In genomic region chr10:58244242-58244641, GRCh38 we compare ENCODE assay signal across 7 cellular contexts. TPM values are rescaled to one million over a fixed set of nuclear protein-coding genes. Genes with fewer than 3 reads are reported as not detected.
DNase-seq lines count a peak whose midpoint lies in the region; ATAC-seq, FAIRE-seq and TF ChIP-seq lines count a peak whose summit lies in the region.
"Not testable (repeated sequence)": the region's sequence is repeated elsewhere in the genome, so short reads cannot be mapped to it uniquely, and the experiment has no call there.

No MANE protein-coding gene starts in this region.

- not testable (repeated sequence) for H2AFZ ChIP-seq in K562 (ENCODE audit: low read depth, low read length); HepG2 (ENCODE audit: low read length)

- H2AK5ac ChIP-seq in mesendoderm (ENCODE audit: low read length) = not testable (repeated sequence)

- H3K9me3 ChIP-seq in A549; HEK293 (ENCODE audit: control insufficient read depth, insufficient read depth, low read depth, low read length); K562 (replicated peaks; ENCODE audit: control insufficient read depth, insufficient read depth, low read depth, low read length); HepG2 (ENCODE audit: low read length): not testable (repeated sequence)

- not testable (repeated sequence) for H3K4ac ChIP-seq in mesendoderm (ENCODE audit: low read depth, low read length)

- not testable (repeated sequence) for H2BK5ac ChIP-seq in mesendoderm (ENCODE audit: low read length)

- in situ Hi-C loops in K562 (cut with MboI); HepG2 (cut with HindIII; ENCODE audit: extremely low pct_ligation_motif_present, low pct_unique_long_range_greater_than_20kb): not testable (repeated sequence)

- not testable (repeated sequence) for H4K5ac ChIP-seq in mesendoderm (ENCODE audit: low read length)

- peaks cover 24% of the 10 kb centered on the region for H3K36me3 Mint-ChIP-seq in glutamatergic neuron (ENCODE audit: unreplicated experiment)

- CTCF ChIA-PET in A549 (lab: Yijun Ruan, JAX); HEK293 (lab: Yijun Ruan, JAX); K562 (lab: Yijun Ruan, JAX; ENCODE audit: low intra/inter-chr PET ratio); HepG2 (lab: Yijun Ruan, JAX; ENCODE audit: low intra/inter-chr PET ratio, low total read pairs): not testable (repeated sequence)

- peak overlapping the region; percentile 64 to 76 for H3K27ac ChIP-seq in A549
- H3K27ac ChIP-seq in HEK293 (ENCODE audit: extremely low read depth, low read depth, low read length); K562 (ENCODE audit: extremely low read depth, low read depth, low read length); HepG2 (ENCODE audit: extremely low read length, insufficient read depth, low read length); mesendoderm (ENCODE audit: low read depth, low read length): not testable (repeated sequence)

- not testable (repeated sequence) for H3K56ac ChIP-seq in mesendoderm (ENCODE audit: low read length)

- not testable (repeated sequence) for ATAC-seq in A549, K562, HepG2

- intact Hi-C loops in K562 (cut with micrococcal nuclease); HepG2 (cut with micrococcal nuclease; ENCODE audit: unreplicated experiment): not testable (repeated sequence)

- not testable (repeated sequence) for H3K27me3 Mint-ChIP-seq in glutamatergic neuron (ENCODE audit: unreplicated experiment)

- not testable (repeated sequence) for H3K9me1 ChIP-seq in K562 (ENCODE audit: control insufficient read depth, insufficient read depth, low read length)

- H3K4me1 ChIP-seq in A549 = peaks cover 38% of the 10 kb centered on the region
- H3K4me1 ChIP-seq in HEK293 (ENCODE audit: control insufficient read depth, insufficient read depth, low read length); K562 (replicated peaks in 1 of 2; ENCODE audit: control insufficient read depth in 2 of 2, insufficient read depth in 2 of 2, low read length in 2 of 2); mesendoderm (ENCODE audit: control insufficient read depth, low read depth, low read length): not testable (repeated sequence)
- peaks cover 41% of the 10 kb centered on the region for H3K4me1 ChIP-seq in HepG2 (ENCODE audit: insufficient read depth, low read length)

- not testable (repeated sequence) for H3K9me3 Mint-ChIP-seq in glutamatergic neuron (ENCODE audit: unreplicated experiment)

- not testable (repeated sequence) for H3K79me1 ChIP-seq in mesendoderm (ENCODE audit: low read length)

- H3K4me2 ChIP-seq in A549 = peak overlapping the region; percentile 43; the same call in 1 of the 3 replicates
- H3K4me2 ChIP-seq in K562 (ENCODE audit: insufficient read depth, low read length); HepG2 (ENCODE audit: low read depth, low read length); mesendoderm (ENCODE audit: low read length): not testable (repeated sequence)

- not testable (repeated sequence) for TF ChIP-seq CTCF in A549 (IDR thresholded peaks at IDR 0.05); HEK293 (tag by site-specific recombination; IDR thresholded peaks at IDR 0.05); K562 (IDR thresholded peaks at IDR 0.05 in 2 of 3, conservative IDR thresholded peaks at IDR 0.05 in 1 of 3; ENCODE audit: insufficient read depth in 2 of 3, low read depth in 1 of 3, low read length in 3 of 3); glutamatergic neuron (IDR thresholded peaks at IDR 0.05; ENCODE audit: partially characterized antibody, unreplicated experiment); HepG2 (CRISPR knock-in tag; IDR thresholded peaks at IDR 0.05)

- DNase-seq in A549 (ENCODE audit: low read depth in 1 of 2, low spot score in 1 of 2); K562 (ENCODE audit: extremely low read depth in 1 of 4, low spot score in 3 of 4); HepG2 (ENCODE audit: low spot score): not testable (repeated sequence)
- DNase-seq in activated gamma-delta T cell (lab: John Stamatoyannopoulos, UW) = peak; percentile 9
- peak; percentile 32 for DNase-seq in glutamatergic neuron
- peak; percentile 23 for DNase-seq in mesendoderm

- H3K36me3 ChIP-seq in HEK293 (ENCODE audit: control insufficient read depth in 2 of 2, insufficient read depth in 1 of 2, low read length in 2 of 2); K562 (ENCODE audit: control insufficient read depth, insufficient read depth, low read length); HepG2 (replicated peaks in 1 of 2; ENCODE audit: control insufficient read depth in 1 of 2, insufficient read depth in 2 of 2, low read length in 2 of 2); mesendoderm (ENCODE audit: control insufficient read depth, insufficient read depth, low read length): not testable (repeated sequence)

- POLR2A ChIA-PET in A549 (lab: Yijun Ruan, JAX); HEK293 (lab: Yijun Ruan, JAX); K562 (lab: Yijun Ruan, JAX); HepG2 (lab: Yijun Ruan, JAX): not testable (repeated sequence)

- TF ChIP-seq RAD21 in A549 (conservative IDR thresholded peaks at IDR 0.05 in 1 of 2, IDR thresholded peaks at IDR 0.05 in 1 of 2); K562 (CRISPR knock-in tag; conservative IDR thresholded peaks at IDR 0.05 in 1 of 2, IDR thresholded peaks at IDR 0.05 in 1 of 2); HepG2 (CRISPR knock-in tag; IDR thresholded peaks at IDR 0.05): not testable (repeated sequence)

- not testable (repeated sequence) for H3K4me3 ChIP-seq in A549; HEK293 (ENCODE audit: low read depth, low read length); K562; HepG2 (replicated peaks in 1 of 3; ENCODE audit: insufficient read depth in 1 of 3, low read depth in 2 of 3, low read length in 3 of 3); mesendoderm (ENCODE audit: low read length)

- H3K4me1 Mint-ChIP-seq in glutamatergic neuron (ENCODE audit: low read depth, unreplicated experiment) = not testable (repeated sequence)

- not testable (repeated sequence) for H2BK120ac ChIP-seq in mesendoderm (ENCODE audit: low read depth, low read length)

- not testable (repeated sequence) for TF ChIP-seq POLR2A in A549 (IDR thresholded peaks at IDR 0.05; ENCODE audit: low read length); K562 (conservative IDR thresholded peaks at IDR 0.05); HepG2 (IDR thresholded peaks at IDR 0.05; ENCODE audit: insufficient read depth in 1 of 2, low read depth in 2 of 2, low read length in 2 of 2)

- not testable (repeated sequence) for H3K9ac ChIP-seq in K562 (ENCODE audit: insufficient read depth in 1 of 2, low read depth in 2 of 2, low read length in 2 of 2); HepG2 (ENCODE audit: insufficient read depth, low read depth, low read length); mesendoderm (ENCODE audit: low read length)

- H3K27me3 ChIP-seq in K562 (ENCODE audit: control insufficient read depth in 2 of 2, insufficient read depth in 2 of 2, low read length in 2 of 2); HepG2 (ENCODE audit: control insufficient read depth in 1 of 2, insufficient read depth in 2 of 2, low read length in 2 of 2); mesendoderm (ENCODE audit: insufficient read depth, low read length, poor library complexity): not testable (repeated sequence)

- H3K27ac Mint-ChIP-seq in glutamatergic neuron (ENCODE audit: unreplicated experiment) = peak overlapping the region; percentile 14

- BruUV-seq in K562 (replicated peaks; lab: Mats Ljungman, UMichigan); HepG2 (replicated peaks; lab: Mats Ljungman, UMichigan): not testable (repeated sequence)

- not testable (repeated sequence) for H4K20me1 ChIP-seq in K562 (replicated peaks; ENCODE audit: control insufficient read depth, insufficient read depth, low read length); HepG2 (ENCODE audit: insufficient read depth, low read length)

- not testable (repeated sequence) for H3K18ac ChIP-seq in mesendoderm (ENCODE audit: low read length)

- H3K79me2 ChIP-seq in K562 (ENCODE audit: control insufficient read depth, insufficient read depth, low read length) = peaks cover 12% of the 10 kb centered on the region
- peaks cover 20% of the 10 kb centered on the region for H3K79me2 ChIP-seq in HepG2 (ENCODE audit: insufficient read depth, low read length)
- not testable (repeated sequence) for H3K79me2 ChIP-seq in mesendoderm (ENCODE audit: control insufficient read depth, insufficient read depth, low read length)

- H4K8ac ChIP-seq in mesendoderm (ENCODE audit: low read depth, low read length) = not testable (repeated sequence)

- H2BK15ac ChIP-seq in mesendoderm (replicated peaks; ENCODE audit: low read depth) = not testable (repeated sequence)

- H3K4me3 Mint-ChIP-seq in glutamatergic neuron (ENCODE audit: unreplicated experiment) = not testable (repeated sequence)

- not testable (repeated sequence) for TF ChIP-seq EP300 in A549 (IDR thresholded peaks at IDR 0.05); K562 (IDR thresholded peaks at IDR 0.05; ENCODE audit: low read length); HepG2 (IDR thresholded peaks at IDR 0.05; ENCODE audit: low read depth in 2 of 2, low read length in 2 of 2); HepG2 (CRISPR knock-in tag; IDR thresholded peaks at IDR 0.05; ENCODE audit: borderline replicate concordance)

- 88% methylated on average over 15 of the region's 28 CpGs for WGBS in A549 (ENCODE audit: missing lambda C conversion rate)
- 94% methylated on average over 17 of the region's 28 CpGs for WGBS in K562 (ENCODE audit: insufficient coverage, low coverage, missing lambda C conversion rate)
- WGBS in HepG2 (ENCODE audit: low lambda C conversion rate) = 96% methylated on average over 11 of the region's 28 CpGs
- no CpG with 5 or more reads among the region's 28 CpGs for WGBS in mesendoderm (ENCODE audit: extremely low coverage, insufficient coverage, low lambda C conversion rate)

- FAIRE-seq in A549 (lab: Jason Lieb, UNC); K562 (lab: Jason Lieb, UNC); HepG2 (lab: Jason Lieb, UNC): not testable (repeated sequence)

- H3K23ac ChIP-seq in mesendoderm (ENCODE audit: low read length) = not testable (repeated sequence)

RNA-seq across cellular contexts. Expression of gene IPMK, which starts 23.5 kb away (rescaled TPM):
- polyA plus RNA-seq in A549 (2011; rRNA removed) (3.7 and 5.6 TPM in 2 replicates), A549 (2017; fragmentation: RNase III; extraction: RNeasy Plus Mini Kit Qiagen cat#74134 plus additional on column Dnase treatment) (2.9 to 3.2 TPM (median 3.0 TPM) in 3 replicates), K562 (2011; rRNA removed) (1.7 and 2.7 TPM in 2 replicates), K562 (2014; fragmentation: Illumina TruSeq; extraction: Trizol) (2.6 and 2.8 TPM in 2 replicates), K562 (2014; fragmentation: Nextera tagmentation; extraction: Ambion mirVana) (1 to 10 TPM in 1 of 2 experiments, under 1 TPM in 1; 0.98 to 1.6 TPM), K562 (2014; rRNA removed) (1.4 and 1.6 TPM in 2 replicates), HepG2 (2011; rRNA removed) (1.9 and 2.7 TPM in 2 replicates)
- 0.59 and 0.74 TPM in 2 replicates for polyA plus RNA-seq in A549 (2012; cell fraction: cytosol; rRNA removed)
- polyA plus RNA-seq in A549 (2012; cell fraction: nucleus; rRNA removed) = 0.37 and 0.65 TPM in 2 replicates
- 2.1 and 2.7 TPM in 2 replicates for polyA minus RNA-seq in A549 (2011; rRNA and poly(A)+ RNA removed)
- total RNA-seq in K562 (2011; cell fraction: chromatin; rRNA removed; ENCODE audit: low replicate concordance) = 1.6 and 5.9 TPM in 2 replicates
- total RNA-seq in K562 (2011; cell fraction: nucleolus; rRNA removed) = 0.83 and 1.6 TPM in 2 replicates
- total RNA-seq in K562 (2011; cell fraction: nucleoplasm; rRNA removed) = 2.6 and 3.9 TPM in 2 replicates
- total RNA-seq in K562 (2014; rRNA removed) (2.5 and 2.6 TPM in 2 replicates), K562 (2014; rRNA removed; fragmentation: Illumina TruSeq; extraction: Trizol) (4.2 and 4.9 TPM in 2 replicates), K562 (2015; rRNA removed; fragmentation: Illumina TruSeq; extraction: Trizol) (4.4 and 4.8 TPM in 2 replicates), K562 (2021) (3.5 and 3.6 TPM in 2 replicates), glutamatergic neuron (ENCODE audit: unreplicated experiment) (7.6 TPM), HepG2 (2016; rRNA removed; fragmentation: Illumina TruSeq; extraction: Trizol) (3.9 and 5.4 TPM in 2 replicates)
- 0.60 and 0.78 TPM in 2 replicates for polyA plus RNA-seq in K562 (2011; cell fraction: cytosol; rRNA removed)
- 0.82 and 1.0 TPM in 2 replicates for polyA plus RNA-seq in K562 (2011; cell fraction: nucleus; rRNA removed)
- polyA plus RNA-seq in K562 (2012) = 2.3 TPM in 2 replicates
- 4.7 TPM in 2 replicates for polyA minus RNA-seq in K562 (2011; rRNA and poly(A)+ RNA removed)
- 2.0 and 2.2 TPM in 2 replicates for polyA minus RNA-seq in K562 (2011; cell fraction: cytosol; rRNA and poly(A)+ RNA removed)
- 3.1 and 4.3 TPM in 2 replicates for polyA minus RNA-seq in K562 (2011; cell fraction: nucleus; rRNA and poly(A)+ RNA removed)
- 0.44 and 0.51 TPM in 2 replicates for total RNA-seq in HepG2 (2016; cell fraction: cytosol; rRNA removed; fragmentation: Illumina TruSeq; extraction: Trizol; ENCODE audit: low read depth)
- total RNA-seq in HepG2 (2016; cell fraction: insoluble cytoplasmic fraction; rRNA removed; fragmentation: Illumina TruSeq; extraction: Trizol) = 3.8 and 5.4 TPM in 2 replicates
- total RNA-seq in HepG2 (2016; cell fraction: membrane; rRNA removed; fragmentation: Illumina TruSeq; extraction: Trizol) = 2.6 and 2.8 TPM in 2 replicates
- 3.9 and 4.0 TPM in 2 replicates for total RNA-seq in HepG2 (2016; cell fraction: nucleus; rRNA removed; fragmentation: Illumina TruSeq; extraction: Trizol)
- polyA plus RNA-seq in HepG2 (2011; cell fraction: cytosol; rRNA removed) = 0.94 and 1.5 TPM in 2 replicates
- 1.1 and 1.4 TPM in 2 replicates for polyA plus RNA-seq in HepG2 (2011; cell fraction: nucleus; rRNA removed)
- polyA plus RNA-seq in HepG2 (2012) = 4.4 and 4.5 TPM in 2 replicates
- polyA plus RNA-seq in HepG2 (2016; cell fraction: cytosol; fragmentation: Illumina TruSeq; extraction: Trizol; ENCODE audit: low read depth) = 0.15 and 0.28 TPM in 2 replicates
- polyA plus RNA-seq in HepG2 (2016; cell fraction: insoluble cytoplasmic fraction; fragmentation: Illumina TruSeq; extraction: Trizol; ENCODE audit: low read depth) = 5.5 and 5.6 TPM in 2 replicates
- 1.2 and 1.3 TPM in 2 replicates for polyA plus RNA-seq in HepG2 (2016; cell fraction: membrane; fragmentation: Illumina TruSeq; extraction: Trizol; ENCODE audit: low read depth)
- 4.1 TPM in 2 replicates for polyA plus RNA-seq in HepG2 (2016; cell fraction: nucleus; fragmentation: Illumina TruSeq; extraction: Trizol; ENCODE audit: insufficient read depth, low read depth)
- polyA minus RNA-seq in HepG2 (2011; rRNA and poly(A)+ RNA removed; ENCODE audit: low replicate concordance) = 1.8 and 2.6 TPM in 2 replicates
- polyA minus RNA-seq in HepG2 (2011; cell fraction: cytosol; rRNA and poly(A)+ RNA removed) = 5.4 and 6.8 TPM in 2 replicates
- polyA minus RNA-seq in HepG2 (2011; cell fraction: nucleus; rRNA and poly(A)+ RNA removed) = 11.6 and 14.8 TPM in 2 replicates
- polyA plus RNA-seq in mesendoderm (2013, experiment 1 of 2) = 8.0 TPM
- 8.3 TPM for polyA plus RNA-seq in mesendoderm (2013, experiment 2 of 2)

RNA-seq across cellular contexts. Expression of gene CISD1, which starts 24.7 kb away (rescaled TPM):
- 102 and 111 TPM in 2 replicates for polyA plus RNA-seq in A549 (2011; rRNA removed)
- polyA plus RNA-seq in A549 (2012; cell fraction: cytosol; rRNA removed) = 22.7 and 26.3 TPM in 2 replicates
- polyA plus RNA-seq in A549 (2012; cell fraction: nucleus; rRNA removed) = 5.6 and 7.2 TPM in 2 replicates
- polyA plus RNA-seq in A549 (2017; fragmentation: RNase III; extraction: RNeasy Plus Mini Kit Qiagen cat#74134 plus additional on column Dnase treatment) = 43.5 to 48.6 TPM (median 48.1 TPM) in 3 replicates
- polyA minus RNA-seq in A549 (2011; rRNA and poly(A)+ RNA removed) = 3.9 and 7.8 TPM in 2 replicates
- 8.9 and 14.9 TPM in 2 replicates for total RNA-seq in K562 (2011; cell fraction: chromatin; rRNA removed; ENCODE audit: low replicate concordance)
- total RNA-seq in K562 (2011; cell fraction: nucleolus; rRNA removed) = 8.4 and 9.3 TPM in 2 replicates
- 10.0 and 15.1 TPM in 2 replicates for total RNA-seq in K562 (2011; cell fraction: nucleoplasm; rRNA removed)
- 35.8 and 42.3 TPM in 2 replicates for total RNA-seq in K562 (2014; rRNA removed)
- 118 and 129 TPM in 2 replicates for total RNA-seq in K562 (2014; rRNA removed; fragmentation: Illumina TruSeq; extraction: Trizol)
- total RNA-seq in K562 (2015; rRNA removed; fragmentation: Illumina TruSeq; extraction: Trizol) = 115 and 129 TPM in 2 replicates
- total RNA-seq in K562 (2021) = 82.7 and 97.1 TPM in 2 replicates
- polyA plus RNA-seq in K562 (2011; rRNA removed) = 108 and 156 TPM in 2 replicates
- 21.2 and 32.9 TPM in 2 replicates for polyA plus RNA-seq in K562 (2011; cell fraction: cytosol; rRNA removed)
- polyA plus RNA-seq in K562 (2011; cell fraction: nucleus; rRNA removed) = 17.1 and 32.1 TPM in 2 replicates
- polyA plus RNA-seq in K562 (2012) = 51.7 and 82.4 TPM in 2 replicates
- 102 and 115 TPM in 2 replicates for polyA plus RNA-seq in K562 (2014; fragmentation: Illumina TruSeq; extraction: Trizol)
- polyA plus RNA-seq in K562 (2014; fragmentation: Nextera tagmentation; extraction: Ambion mirVana) = 100 to 1,000 TPM; 308 to 342 TPM
- polyA plus RNA-seq in K562 (2014; rRNA removed) = 68.1 and 71.0 TPM in 2 replicates
- polyA minus RNA-seq in K562 (2011; rRNA and poly(A)+ RNA removed) = 36.3 and 44.9 TPM in 2 replicates
- 8.9 and 24.4 TPM in 2 replicates for polyA minus RNA-seq in K562 (2011; cell fraction: cytosol; rRNA and poly(A)+ RNA removed)
- polyA minus RNA-seq in K562 (2011; cell fraction: nucleus; rRNA and poly(A)+ RNA removed) = 6.5 and 8.2 TPM in 2 replicates
- total RNA-seq in glutamatergic neuron (ENCODE audit: unreplicated experiment) = 29.3 TPM
- total RNA-seq in HepG2 (2016; rRNA removed; fragmentation: Illumina TruSeq; extraction: Trizol) = 78.9 and 92.2 TPM in 2 replicates
- total RNA-seq in HepG2 (2016; cell fraction: cytosol; rRNA removed; fragmentation: Illumina TruSeq; extraction: Trizol; ENCODE audit: low read depth) = 24.2 and 29.9 TPM in 2 replicates
- 81.7 and 106 TPM in 2 replicates for total RNA-seq in HepG2 (2016; cell fraction: insoluble cytoplasmic fraction; rRNA removed; fragmentation: Illumina TruSeq; extraction: Trizol)
- 26.8 and 29.2 TPM in 2 replicates for total RNA-seq in HepG2 (2016; cell fraction: membrane; rRNA removed; fragmentation: Illumina TruSeq; extraction: Trizol)
- 48.4 and 50.8 TPM in 2 replicates for total RNA-seq in HepG2 (2016; cell fraction: nucleus; rRNA removed; fragmentation: Illumina TruSeq; extraction: Trizol)
- 47.8 and 63.4 TPM in 2 replicates for polyA plus RNA-seq in HepG2 (2011; rRNA removed)
- polyA plus RNA-seq in HepG2 (2011; cell fraction: cytosol; rRNA removed) = 18.1 and 27.8 TPM in 2 replicates
- 5.2 and 8.2 TPM in 2 replicates for polyA plus RNA-seq in HepG2 (2011; cell fraction: nucleus; rRNA removed)
- polyA plus RNA-seq in HepG2 (2012) = 33.9 and 47.1 TPM in 2 replicates
- polyA plus RNA-seq in HepG2 (2016; cell fraction: cytosol; fragmentation: Illumina TruSeq; extraction: Trizol; ENCODE audit: low read depth) = 24.3 and 28.0 TPM in 2 replicates
- 78.2 and 84.8 TPM in 2 replicates for polyA plus RNA-seq in HepG2 (2016; cell fraction: insoluble cytoplasmic fraction; fragmentation: Illumina TruSeq; extraction: Trizol; ENCODE audit: low read depth)
- 20.1 and 21.0 TPM in 2 replicates for polyA plus RNA-seq in HepG2 (2016; cell fraction: membrane; fragmentation: Illumina TruSeq; extraction: Trizol; ENCODE audit: low read depth)
- polyA plus RNA-seq in HepG2 (2016; cell fraction: nucleus; fragmentation: Illumina TruSeq; extraction: Trizol; ENCODE audit: insufficient read depth, low read depth) = 62.1 and 66.2 TPM in 2 replicates
- polyA minus RNA-seq in HepG2 (2011; rRNA and poly(A)+ RNA removed; ENCODE audit: low replicate concordance) = 7.0 and 10.3 TPM in 2 replicates
- 10.5 and 13.1 TPM in 2 replicates for polyA minus RNA-seq in HepG2 (2011; cell fraction: cytosol; rRNA and poly(A)+ RNA removed)
- 13.3 and 16.7 TPM in 2 replicates for polyA minus RNA-seq in HepG2 (2011; cell fraction: nucleus; rRNA and poly(A)+ RNA removed)
- 88.3 TPM for polyA plus RNA-seq in mesendoderm (2013, experiment 1 of 2)
- polyA plus RNA-seq in mesendoderm (2013, experiment 2 of 2) = 85.8 TPM
